ENCODE assay signal across 10 cellular contexts in the genomic region with DNA sequence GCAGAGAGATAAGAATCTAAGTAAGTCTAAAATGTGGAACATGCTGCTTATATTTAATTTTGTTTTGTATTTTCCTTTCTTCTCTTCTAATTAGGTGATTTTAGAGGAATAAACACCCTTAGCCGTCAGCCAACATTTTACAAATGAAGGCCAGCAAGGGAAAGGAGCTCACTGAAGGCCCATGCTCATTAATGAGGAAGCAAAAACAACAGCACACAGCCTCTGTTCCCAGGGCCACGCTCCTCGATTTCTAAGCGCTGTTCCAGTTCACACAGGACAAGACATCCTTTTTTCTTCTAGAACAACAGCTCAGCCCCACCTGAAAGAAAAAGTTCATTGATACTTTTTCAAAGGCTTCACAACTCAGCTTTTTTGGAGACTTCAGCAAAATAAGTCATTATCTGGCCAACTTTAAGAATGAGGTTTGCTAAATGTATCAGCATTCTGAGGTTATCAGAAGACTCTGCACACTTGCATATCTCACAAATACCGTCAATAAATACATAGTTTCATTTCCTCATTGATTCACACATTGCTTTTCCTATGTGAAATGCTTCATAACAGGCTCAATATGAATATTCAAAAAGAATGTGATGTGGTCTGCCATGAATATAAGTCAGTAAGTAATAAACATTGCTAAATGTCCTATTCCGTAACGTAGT. TPM values are rescaled to one million over a fixed set of nuclear protein-coding genes. Genes with fewer than 3 reads are reported as not detected.
DNase-seq lines count a peak whose midpoint lies in the region; ATAC-seq, FAIRE-seq and TF ChIP-seq lines count a peak whose summit lies in the region.
"Had no signal": no experiment of that assay in that cellular context is flagged by ENCODE, and none has a peak within 500 bp of the region (broad histone marks: within the 10 kb centered on the region; RNA-seq: fewer than 3 reads in every experiment).

No MANE protein-coding gene starts in this region.

- intact Hi-C loops in right lobe of liver (cut with DNase I) (no loop called here), HepG2 (cut with micrococcal nuclease; ENCODE audit: unreplicated experiment) (no loop called here), upper lobe of right lung (cut with DNase I) (no loop called here)

- ATAC-seq in right lobe of liver (peak in 3 of 4 donors; percentile 27 to 46 (median 40)), HepG2 (no peak), HG02852 (IDR thresholded peaks at IDR 0.05; ENCODE audit: unreplicated experiment) (peak; percentile 77), upper lobe of right lung (peak; percentile 48)
- ATAC-seq in activated naive CD4-positive, alpha-beta T cell treated with anti-CD3 and anti-CD28 coated beads, Interleukin-2, amount 50 U/mL, for 72 hours, result no peak

- H3K4me1 ChIP-seq in right lobe of liver, result no peaks in the 10 kb centered on the region
- no peaks in the 10 kb centered on the region for H3K4me1 ChIP-seq in HepG2 (ENCODE audit: insufficient read depth, low read length)
- H3K4me1 ChIP-seq in upper lobe of right lung, result no peaks in the 10 kb centered on the region

- H3K27me3 ChIP-seq in right lobe of liver, result no peaks in the 10 kb centered on the region
- H3K27me3 ChIP-seq in HepG2 (ENCODE audit: control insufficient read depth in 1 of 2, insufficient read depth in 2 of 2, low read length in 2 of 2), result peaks cover 0 to 31% of the 10 kb centered on the region in 2 experiments; a peak in 3 of 5 replicates
- H3K27me3 ChIP-seq in upper lobe of right lung, result no peaks in the 10 kb centered on the region

- TF ChIP-seq POLR2A in right lobe of liver (IDR thresholded peaks at IDR 0.05), result no peak
- no peak for TF ChIP-seq POLR2A in HepG2 (IDR thresholded peaks at IDR 0.05; ENCODE audit: insufficient read depth in 1 of 2, low read depth in 2 of 2, low read length in 2 of 2)

- H3K27ac Mint-ChIP-seq in activated naive CD4-positive, alpha-beta T cell treated with anti-CD3 and anti-CD28 coated beads, Interleukin-2, amount 50 U/mL, for 72 hours, result no peak overlapping the region

- no peak for TF ChIP-seq RAD21 in HepG2 (CRISPR knock-in tag; IDR thresholded peaks at IDR 0.05)

- no peak overlapping the region for H2AFZ ChIP-seq in HepG2 (ENCODE audit: low read length)

- no peak for TF ChIP-seq EP300 in HepG2 (IDR thresholded peaks at IDR 0.05; ENCODE audit: low read depth in 2 of 2, low read length in 2 of 2)
- no peak for TF ChIP-seq EP300 in HepG2 (CRISPR knock-in tag; IDR thresholded peaks at IDR 0.05; ENCODE audit: borderline replicate concordance)

- TF ChIP-seq CTCF in right lobe of liver (IDR thresholded peaks at IDR 0.05), result no peak
- TF ChIP-seq CTCF in HepG2 (CRISPR knock-in tag; IDR thresholded peaks at IDR 0.05), result no peak
- no peak for TF ChIP-seq CTCF in upper lobe of right lung (IDR thresholded peaks at IDR 0.05)

- H3K9ac ChIP-seq in HepG2 (ENCODE audit: insufficient read depth, low read depth, low read length), result no peak overlapping the region

- H3K79me2 ChIP-seq in HepG2 (ENCODE audit: insufficient read depth, low read length), result no peaks in the 10 kb centered on the region

- in situ Hi-C loops in HepG2 (cut with HindIII; ENCODE audit: extremely low pct_ligation_motif_present, low pct_unique_long_range_greater_than_20kb), result no loop called here

- no peak for DNase-seq in right lobe of liver
- DNase-seq in HepG2 (ENCODE audit: low spot score), result no peak
- peak; percentile 72 for DNase-seq in NOMO-1 treated with DMSO at 0.1 percent for 48 hours (lab: John Stamatoyannopoulos, UW; ENCODE audit: unreplicated experiment)
- no peak for DNase-seq in upper lobe of right lung
- DNase-seq in activated naive CD4-positive, alpha-beta T cell treated with anti-CD3 and anti-CD28 coated beads, Interleukin-2, amount 50 U/mL, for 72 hours (ENCODE audit: low spot score in 2 of 2), result no peak
- DNase-seq in COLO668 (lab: John Stamatoyannopoulos, UW; ENCODE audit: unreplicated experiment), result no peak
- no peak for DNase-seq in AG20443 (ENCODE audit: low spot score)
- DNase-seq: 8988T; activated effector memory CD4-positive, alpha-beta T cell treated with anti-CD3 and anti-CD28 coated beads, Interleukin-2, amount 50 U/mL, for 16 hours had no signal

- POLR2A ChIA-PET in HepG2 (lab: Yijun Ruan, JAX), result no interaction called here

- H3K9me3 ChIP-seq in right lobe of liver (no peaks in the 10 kb centered on the region), HepG2 (ENCODE audit: low read length) (peaks cover 9% of the 10 kb centered on the region), upper lobe of right lung (peaks cover 11% of the 10 kb centered on the region)

- H3K36me3 ChIP-seq in right lobe of liver, result no peaks in the 10 kb centered on the region
- no peaks in the 10 kb centered on the region for H3K36me3 ChIP-seq in HepG2 (replicated peaks in 1 of 2; ENCODE audit: control insufficient read depth in 1 of 2, insufficient read depth in 2 of 2, low read length in 2 of 2)
- no peaks in the 10 kb centered on the region for H3K36me3 ChIP-seq in upper lobe of right lung

- 43% methylated on average over 7 of the region's 7 CpGs for WGBS in right lobe of liver (ENCODE audit: insufficient coverage, low coverage, low lambda C conversion rate, missing lambda C conversion rate)
- 27% methylated on average over 7 of the region's 7 CpGs for WGBS in HepG2 (ENCODE audit: low lambda C conversion rate)

- CTCF ChIA-PET in HepG2 (lab: Yijun Ruan, JAX; ENCODE audit: low intra/inter-chr PET ratio, low total read pairs), result no interaction called here

- FAIRE-seq in HepG2 (lab: Jason Lieb, UNC), result no peak

- H3K9me3 Mint-ChIP-seq in activated naive CD4-positive, alpha-beta T cell treated with anti-CD3 and anti-CD28 coated beads, Interleukin-2, amount 50 U/mL, for 72 hours, result peaks cover 3 to 16% of the 10 kb centered on the region in 2 donors

- peaks cover 0 to 9% of the 10 kb centered on the region in 2 donors for H3K36me3 Mint-ChIP-seq in activated naive CD4-positive, alpha-beta T cell treated with anti-CD3 and anti-CD28 coated beads, Interleukin-2, amount 50 U/mL, for 72 hours

- H4K20me1 ChIP-seq in HepG2 (ENCODE audit: insufficient read depth, low read length), result no peaks in the 10 kb centered on the region

- no TSS peak for BruUV-seq in HepG2 (replicated peaks; lab: Mats Ljungman, UMichigan)

- H3K4me3 ChIP-seq in right lobe of liver (no peak overlapping the region), HepG2 (replicated peaks in 1 of 3; ENCODE audit: insufficient read depth in 1 of 3, low read depth in 2 of 3, low read length in 3 of 3) (no peak overlapping the region), upper lobe of right lung (no peak overlapping the region)

- no peak overlapping the region for H3K27ac ChIP-seq in right lobe of liver
- H3K27ac ChIP-seq in HepG2 (ENCODE audit: extremely low read length, insufficient read depth, low read length), result no peak overlapping the region
- H3K27ac ChIP-seq in upper lobe of right lung, result no peak overlapping the region

- no peak overlapping the region for H3K4me2 ChIP-seq in HepG2 (ENCODE audit: low read depth, low read length)

TF ChIP-seq in HepG2, 621 proteins besides CTCF, POLR2A, EP300 and RAD21:
- no peak for TF ChIP-seq ZNF737 (CRISPR knock-in tag; IDR thresholded peaks at IDR 0.05; ENCODE audit: borderline replicate concordance)
- TF ChIP-seq, protein P1, sequence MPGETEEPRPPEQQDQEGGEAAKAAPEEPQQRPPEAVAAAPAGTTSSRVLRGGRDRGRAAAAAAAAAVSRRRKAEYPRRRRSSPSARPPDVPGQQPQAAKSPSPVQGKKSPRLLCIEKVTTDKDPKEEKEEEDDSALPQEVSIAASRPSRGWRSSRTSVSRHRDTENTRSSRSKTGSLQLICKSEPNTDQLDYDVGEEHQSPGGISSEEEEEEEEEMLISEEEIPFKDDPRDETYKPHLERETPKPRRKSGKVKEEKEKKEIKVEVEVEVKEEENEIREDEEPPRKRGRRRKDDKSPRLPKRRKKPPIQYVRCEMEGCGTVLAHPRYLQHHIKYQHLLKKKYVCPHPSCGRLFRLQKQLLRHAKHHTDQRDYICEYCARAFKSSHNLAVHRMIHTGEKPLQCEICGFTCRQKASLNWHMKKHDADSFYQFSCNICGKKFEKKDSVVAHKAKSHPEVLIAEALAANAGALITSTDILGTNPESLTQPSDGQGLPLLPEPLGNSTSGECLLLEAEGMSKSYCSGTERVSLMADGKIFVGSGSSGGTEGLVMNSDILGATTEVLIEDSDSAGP (CRISPR knock-in tag; IDR thresholded peaks at IDR 0.05; ENCODE audit: borderline replicate concordance), result no peak
- no peak for TF ChIP-seq FOXJ3 (CRISPR knock-in tag; IDR thresholded peaks at IDR 0.05; ENCODE audit: borderline replicate concordance)
- no peak for TF ChIP-seq SRY (CRISPR knock-in tag; IDR thresholded peaks at IDR 0.05)

RNA-seq across cellular contexts. Expression of gene SFMBT2, which starts 34.8 kb away (rescaled TPM):
- total RNA-seq in right lobe of liver, result 1 to 10 TPM; 1.4 to 3.4 (median 1.8) TPM
- total RNA-seq in HepG2 (2016; rRNA removed; fragmentation: Illumina TruSeq; extraction: Trizol), result 0.02 and 0.04 TPM in 2 replicates
- not detected in 2 replicates for total RNA-seq in HepG2 (2016; cell fraction: cytosol; rRNA removed; fragmentation: Illumina TruSeq; extraction: Trizol; ENCODE audit: low read depth)
- total RNA-seq in HepG2 (2016; cell fraction: insoluble cytoplasmic fraction; rRNA removed; fragmentation: Illumina TruSeq; extraction: Trizol), result 0.02 TPM in 1 of 2 replicates, not detected in the other
- total RNA-seq in HepG2 (2016; cell fraction: membrane; rRNA removed; fragmentation: Illumina TruSeq; extraction: Trizol), result not detected in 2 replicates
- total RNA-seq in HepG2 (2016; cell fraction: nucleus; rRNA removed; fragmentation: Illumina TruSeq; extraction: Trizol), result 0.03 TPM in 1 of 2 replicates, not detected in the other
- 0.01 TPM in 2 replicates for polyA plus RNA-seq in HepG2 (2011; rRNA removed)
- 0.01 TPM in 2 replicates for polyA plus RNA-seq in HepG2 (2011; cell fraction: cytosol; rRNA removed)
- 0.02 and 0.06 TPM in 2 replicates for polyA plus RNA-seq in HepG2 (2011; cell fraction: nucleus; rRNA removed)
- not detected in 2 replicates for polyA plus RNA-seq in HepG2 (2012)
- polyA plus RNA-seq in HepG2 (2016; cell fraction: cytosol; fragmentation: Illumina TruSeq; extraction: Trizol; ENCODE audit: low read depth), result not detected in 2 replicates
- polyA plus RNA-seq in HepG2 (2016; cell fraction: insoluble cytoplasmic fraction; fragmentation: Illumina TruSeq; extraction: Trizol; ENCODE audit: low read depth), result not detected in 2 replicates
- polyA plus RNA-seq in HepG2 (2016; cell fraction: membrane; fragmentation: Illumina TruSeq; extraction: Trizol; ENCODE audit: low read depth), result not detected in 2 replicates
- not detected in 2 replicates for polyA plus RNA-seq in HepG2 (2016; cell fraction: nucleus; fragmentation: Illumina TruSeq; extraction: Trizol; ENCODE audit: insufficient read depth, low read depth)
- 0.14 and 27.7 TPM in 2 replicates for polyA minus RNA-seq in HepG2 (2011; rRNA and poly(A)+ RNA removed; ENCODE audit: low replicate concordance)
- polyA minus RNA-seq in HepG2 (2011; cell fraction: cytosol; rRNA and poly(A)+ RNA removed), result 0.09 and 0.69 TPM in 2 replicates
- 0.12 and 0.13 TPM in 2 replicates for polyA minus RNA-seq in HepG2 (2011; cell fraction: nucleus; rRNA and poly(A)+ RNA removed)
- total RNA-seq in upper lobe of right lung, result 16.1 TPM
- 10 to 100 TPM; 25.6 to 32.1 TPM for total RNA-seq in activated naive CD4-positive, alpha-beta T cell treated with anti-CD3 and anti-CD28 coated beads, Interleukin-2, amount 50 U/mL, for 72 hours

Comparison
In these comparisons a context has a peak if more than half of its experiments do, and no peak if none do; other contexts are left out.
1. ATAC-seq: peak in right lobe of liver (3 of 4), HG02852 (single experiment) and upper lobe of right lung (single experiment); none in HepG2 (single experiment) and activated naive CD4-positive, alpha-beta T cell treated with anti-CD3 and anti-CD28 coated beads, Interleukin-2, amount 50 U/mL, for 72 hours (0 of 2).